In genomic region chr18:69890558-69890957, GRCh38 we compare ENCODE assay signal across 14 cellular contexts.
"Had no signal": no experiment of that assay in that cellular context is flagged by ENCODE, and none has a peak within 500 bp of the region (broad histone marks: within the 10 kb centered on the region; RNA-seq: fewer than 3 reads in every experiment).

No MANE protein-coding gene starts in this region.

- DNase-seq: activated naive CD4-positive, alpha-beta T cell treated with anti-CD3 and anti-CD28 coated beads, Interleukin-2, amount 10 ng/mL, durations not matched to agents 7 days and 5 days; anterior cingulate cortex; brain microvascular endothelial cell; islet precursor cell; psoas muscle; right lobe of liver; SJCRH30; tibial artery; uterus had no signal

- ATAC-seq: activated CD4-positive, CD25-positive, alpha-beta regulatory T cell treated with anti-CD3 and anti-CD28 coated beads, Interleukin-2, amount 50 U/mL, for 24 hours; esophagus mucosa; psoas muscle; right lobe of liver had no signal

- H3K27ac Mint-ChIP-seq: mesothelial cell of epicardium, neural progenitor cell had no signal

- H3K4me3 Mint-ChIP-seq: activated naive CD4-positive, alpha-beta T cell treated with anti-CD3 and anti-CD28 coated beads, Interleukin-2, amount 10 ng/mL, durations not matched to agents 7 days and 5 days; central memory CD8-positive, alpha-beta T cell; mesothelial cell of epicardium; neural progenitor cell had no signal

- H3K4me1 Mint-ChIP-seq: mesothelial cell of epicardium had no signal

- H3K36me3 Mint-ChIP-seq: mesothelial cell of epicardium, neural progenitor cell had no signal

- H3K27me3 Mint-ChIP-seq: activated naive CD4-positive, alpha-beta T cell treated with anti-CD3 and anti-CD28 coated beads, Interleukin-2, amount 10 ng/mL, durations not matched to agents 7 days and 5 days; central memory CD8-positive, alpha-beta T cell had no signal

- H3K9me3 Mint-ChIP-seq: mesothelial cell of epicardium had no signal
